In the genomic region with DNA sequence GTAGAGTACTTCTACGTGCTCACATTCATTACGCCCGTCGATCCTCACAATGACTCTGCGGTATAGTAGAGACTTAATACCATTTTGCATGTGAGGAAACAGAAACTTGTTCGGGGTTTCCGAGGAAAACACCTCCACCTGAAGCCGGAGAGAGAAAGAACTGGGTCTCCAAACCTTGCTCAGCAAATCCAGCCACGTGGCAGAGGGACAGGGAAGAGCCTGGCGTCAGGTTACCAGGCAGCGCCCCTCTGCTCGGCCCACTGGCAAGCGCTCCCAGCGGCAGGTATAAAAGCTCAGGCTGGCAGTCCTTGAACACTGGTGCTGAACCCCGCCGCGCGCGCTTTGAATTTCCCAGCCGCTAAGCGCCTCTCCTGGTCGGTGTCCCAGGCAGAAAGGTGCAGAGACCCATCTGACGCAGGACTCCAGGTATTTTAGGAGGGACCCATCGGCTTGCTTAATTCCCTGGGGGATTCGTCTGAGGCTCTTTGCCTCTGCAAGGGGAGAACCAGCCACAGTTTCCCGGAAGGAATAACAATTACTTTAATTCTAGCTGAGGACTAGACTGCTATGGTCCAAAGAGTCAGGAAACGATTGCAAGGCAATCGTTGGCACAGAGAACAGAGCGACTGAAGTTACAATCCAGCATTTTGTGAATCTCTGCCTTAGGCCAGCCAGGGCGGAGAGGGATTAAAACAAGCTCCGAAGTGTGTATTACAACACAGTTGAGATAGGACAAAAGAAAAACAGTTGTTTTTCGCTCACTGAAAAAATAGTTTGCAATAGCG, we compare ENCODE assay signal across 7 cellular contexts. TPM values are rescaled to one million over a fixed set of nuclear protein-coding genes. Genes with fewer than 3 reads are reported as not detected.
A peak's percentile ranks its signal among the peaks of the same experiment; 100 is the strongest.
DNase-seq lines count a peak whose midpoint lies in the region; ATAC-seq and TF ChIP-seq lines count a peak whose summit lies in the region.

A gene with protein sequence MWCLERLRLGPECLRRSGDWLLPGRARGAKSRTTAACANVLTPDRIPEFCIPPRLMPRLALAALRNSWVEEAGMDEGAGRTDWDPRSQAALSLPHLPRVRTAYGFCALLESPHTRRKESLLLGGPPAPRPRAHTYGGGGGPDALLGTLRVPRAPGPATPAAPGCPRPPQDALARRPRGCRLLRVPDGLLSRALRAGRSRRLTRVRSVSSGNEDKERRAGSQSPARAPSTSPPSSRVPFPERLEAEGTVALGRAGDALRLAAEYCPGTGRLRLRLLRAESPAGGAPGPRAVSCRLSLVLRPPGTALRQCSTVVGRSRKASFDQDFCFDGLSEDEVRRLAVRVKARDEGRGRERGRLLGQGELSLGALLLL (plus strand): TSS at position 315 of the 785 bp plus-strand sequence. CDS start 637 bp downstream, outside the sequence.

- no peaks in the 10 kb centered on the region for H3K36me3 ChIP-seq in liver (ENCODE audit: control insufficient read depth in 4 of 4, insufficient read depth in 3 of 4, low read depth in 1 of 4, low read length in 3 of 4)

- no peaks in the 10 kb centered on the region for H3K27me3 ChIP-seq in liver (ENCODE audit: control insufficient read depth in 4 of 4, insufficient read depth in 4 of 4, low read length in 3 of 4)

- peak within 1 kb of the TSS; percentile 74 for H3K4me3 ChIP-seq in coronary artery
- peak within 1 kb of the TSS; percentile 45 to 66 (median 45) for H3K4me3 ChIP-seq in liver (ENCODE audit: low read depth in 1 of 3, low read length in 3 of 3)

- no peak for TF ChIP-seq CTCF in coronary artery (IDR thresholded peaks at IDR 0.05)
- TF ChIP-seq CTCF in liver (IDR thresholded peaks at IDR 0.05; ENCODE audit: low read depth, low read length, missing input control): peak; percentile 12

- peak within 1 kb of the TSS in 1 of 2 donors; percentile 16 for H3K9ac ChIP-seq in liver (ENCODE audit: low read depth in 1 of 2, low read length in 2 of 2)

- peak within 1 kb of the TSS in 1 of 2 donors; percentile 71 for H3K27ac ChIP-seq in coronary artery
- H3K27ac ChIP-seq in liver (ENCODE audit: low read depth in 1 of 2, low read length in 2 of 2): peak within 1 kb of the TSS; percentile 43 to 71

- peak; percentile 89 to 96 for DNase-seq in NCI-H2081 (lab: John Stamatoyannopoulos, UW)
- peak; percentile 70 for DNase-seq in activated CD4-positive, alpha-beta T cell treated with anti-CD3 and anti-CD28 coated beads for 48 hours
- no peak for DNase-seq in coronary artery (ENCODE audit: low spot score)
- DNase-seq in stimulated activated CD4-positive, alpha-beta T cell treated with anti-CD3 and anti-CD28 coated beads, Interleukin-2, amount 100 ng/mL, for 4 hours (ENCODE audit: low read depth): peak; percentile 44
- DNase-seq in OCI-M2 (lab: John Stamatoyannopoulos, UW; ENCODE audit: unreplicated experiment): no peak

- ATAC-seq in GM18867 (IDR thresholded peaks at IDR 0.05; ENCODE audit: unreplicated experiment): peak; percentile 48

- peak in 1 of 2 donors; percentile 26 for TF ChIP-seq RAD21 in liver (IDR thresholded peaks at IDR 0.05)

- H3K9me3 ChIP-seq in liver (ENCODE audit: control insufficient read depth in 4 of 4, low read length in 3 of 4): no peaks in the 10 kb centered on the region

- 7% methylated on average over 33 of the region's 33 CpGs for WGBS in liver

- peaks cover 7 to 23% (median 16%) of the 10 kb centered on the region in 4 donors for H3K4me1 ChIP-seq in liver (ENCODE audit: control insufficient read depth in 4 of 4, insufficient read depth in 4 of 4, low read length in 3 of 4)

TF ChIP-seq in liver, 16 proteins besides CTCF, POLR2A, EP300 and RAD21:
- peak in 1 of 2 donors; percentile 7 for TF ChIP-seq RXRA (IDR thresholded peaks at IDR 0.05)
- TF ChIP-seq TAF1 (conservative IDR thresholded peaks at IDR 0.05): no peak
- peak; percentile 17 for TF ChIP-seq SP1 (IDR thresholded peaks at IDR 0.05)
- TF ChIP-seq, protein P1, sequence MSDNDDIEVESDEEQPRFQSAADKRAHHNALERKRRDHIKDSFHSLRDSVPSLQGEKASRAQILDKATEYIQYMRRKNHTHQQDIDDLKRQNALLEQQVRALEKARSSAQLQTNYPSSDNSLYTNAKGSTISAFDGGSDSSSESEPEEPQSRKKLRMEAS (IDR thresholded peaks at IDR 0.05): peak; percentile 76
- TF ChIP-seq HNF4A (conservative IDR thresholded peaks at IDR 0.05): peak in 1 of 2 donors; percentile 3
- TF ChIP-seq, protein P2, sequence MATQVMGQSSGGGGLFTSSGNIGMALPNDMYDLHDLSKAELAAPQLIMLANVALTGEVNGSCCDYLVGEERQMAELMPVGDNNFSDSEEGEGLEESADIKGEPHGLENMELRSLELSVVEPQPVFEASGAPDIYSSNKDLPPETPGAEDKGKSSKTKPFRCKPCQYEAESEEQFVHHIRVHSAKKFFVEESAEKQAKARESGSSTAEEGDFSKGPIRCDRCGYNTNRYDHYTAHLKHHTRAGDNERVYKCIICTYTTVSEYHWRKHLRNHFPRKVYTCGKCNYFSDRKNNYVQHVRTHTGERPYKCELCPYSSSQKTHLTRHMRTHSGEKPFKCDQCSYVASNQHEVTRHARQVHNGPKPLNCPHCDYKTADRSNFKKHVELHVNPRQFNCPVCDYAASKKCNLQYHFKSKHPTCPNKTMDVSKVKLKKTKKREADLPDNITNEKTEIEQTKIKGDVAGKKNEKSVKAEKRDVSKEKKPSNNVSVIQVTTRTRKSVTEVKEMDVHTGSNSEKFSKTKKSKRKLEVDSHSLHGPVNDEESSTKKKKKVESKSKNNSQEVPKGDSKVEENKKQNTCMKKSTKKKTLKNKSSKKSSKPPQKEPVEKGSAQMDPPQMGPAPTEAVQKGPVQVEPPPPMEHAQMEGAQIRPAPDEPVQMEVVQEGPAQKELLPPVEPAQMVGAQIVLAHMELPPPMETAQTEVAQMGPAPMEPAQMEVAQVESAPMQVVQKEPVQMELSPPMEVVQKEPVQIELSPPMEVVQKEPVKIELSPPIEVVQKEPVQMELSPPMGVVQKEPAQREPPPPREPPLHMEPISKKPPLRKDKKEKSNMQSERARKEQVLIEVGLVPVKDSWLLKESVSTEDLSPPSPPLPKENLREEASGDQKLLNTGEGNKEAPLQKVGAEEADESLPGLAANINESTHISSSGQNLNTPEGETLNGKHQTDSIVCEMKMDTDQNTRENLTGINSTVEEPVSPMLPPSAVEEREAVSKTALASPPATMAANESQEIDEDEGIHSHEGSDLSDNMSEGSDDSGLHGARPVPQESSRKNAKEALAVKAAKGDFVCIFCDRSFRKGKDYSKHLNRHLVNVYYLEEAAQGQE (IDR thresholded peaks at IDR 0.05): peak; percentile 99
- peak; percentile 33 for TF ChIP-seq YY1 (IDR thresholded peaks at IDR 0.05)
- no peak for TF ChIP-seq FOXA1 (IDR thresholded peaks at IDR 0.05)

RNA-seq across cellular contexts. Expression of the gene that starts here (rescaled TPM):
- under 1 TPM in 1 of 2 donors, not detected in 1; under 0.01 TPM for total RNA-seq in liver
- polyA plus RNA-seq in liver: under 1 TPM in 1 of 2 donors, not detected in 1; 0.02 TPM

Comparison
In these comparisons a context has a peak if more than half of its experiments do, and no peak if none do; other contexts are left out.
1. DNase-seq: peak in NCI-H2081 (2 of 2), activated CD4-positive, alpha-beta T cell treated with anti-CD3 and anti-CD28 coated beads for 48 hours (single experiment) and stimulated activated CD4-positive, alpha-beta T cell treated with anti-CD3 and anti-CD28 coated beads, Interleukin-2, amount 100 ng/mL, for 4 hours (single experiment); none in coronary artery (single experiment) and OCI-M2 (single experiment).